In the genomic region with DNA sequence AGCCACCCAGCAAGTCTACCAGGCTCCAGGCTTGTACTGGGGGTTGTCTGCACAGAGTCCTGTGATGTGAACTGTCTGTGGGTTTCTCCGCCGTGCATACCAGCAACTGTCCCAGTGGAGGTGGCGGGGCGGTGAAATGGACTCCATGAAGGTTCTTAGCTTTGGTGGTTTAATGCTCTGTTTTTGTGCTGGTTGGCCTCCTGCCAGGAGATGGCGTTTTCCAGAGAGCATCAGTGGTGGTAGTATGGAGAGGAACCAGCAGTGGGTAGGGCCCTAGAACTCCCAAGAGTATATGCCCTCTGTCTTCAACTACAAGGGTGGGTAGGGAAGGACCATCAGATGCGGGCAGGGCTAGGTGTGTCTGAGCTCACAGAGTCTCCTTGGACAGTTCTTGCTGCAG, we compare ENCODE assay signal across 21 cellular contexts.
DNase-seq lines count a peak whose midpoint lies in the region; ATAC-seq and TF ChIP-seq lines count a peak whose summit lies in the region.
"Had no signal": no experiment of that assay in that cellular context is flagged by ENCODE, and none has a peak within 500 bp of the region (broad histone marks: within the 10 kb centered on the region; RNA-seq: fewer than 3 reads in every experiment).

No MANE protein-coding gene starts in this region.

- peaks cover 0 to 21% (median 15%) of the 10 kb centered on the region in 10 experiments; a peak in 15 of 20 replicates for H3K4me1 ChIP-seq in BLaER1 treated with 17β-estradiol and CSF1 and Interleukin-3, amounts not matched to agents 10 nM and 100 nM
- H3K4me1 ChIP-seq: Caco-2, Peyer's patch, SJSA1 had no signal

- peak overlapping the region in 9 of 11 experiments; percentile 25 to 76 (median 65); a peak in 17 of 22 replicates for H3K4me2 ChIP-seq in BLaER1 treated with 17β-estradiol and CSF1 and Interleukin-3, amounts not matched to agents 10 nM and 100 nM

- no peaks in the 10 kb centered on the region for H3K27me3 ChIP-seq in BLaER1 treated with 17β-estradiol and CSF1 and Interleukin-3, amounts not matched to agents 10 nM and 100 nM
- H3K27me3 ChIP-seq: Peyer's patch, SJSA1 had no signal

- TF ChIP-seq POLR2A in NB4 (IDR thresholded peaks at IDR 0.05; ENCODE audit: extremely low read depth, insufficient read length), result no peak

- TF ChIP-seq CTCF in NB4 (IDR thresholded peaks at IDR 0.05; ENCODE audit: low read depth, low read length), result peak; percentile 5

- H3K4me3 Mint-ChIP-seq in naive B cell, result peak overlapping the region in 2 of 8 donors; percentile 50 to 51

- peak; percentile 13 for DNase-seq in activated CD4-positive, alpha-beta T cell treated with anti-CD3 and anti-CD28 coated beads for 48 hours
- DNase-seq in activated CD4-positive, alpha-beta T cell treated with anti-CD3 and anti-CD28 coated beads for 1 hour, result no peak
- DNase-seq in NB4 (ENCODE audit: low read depth) (peak; percentile 36), naive B cell (no peak), NCI-H526 treated with DMSO at 0.1 percent for 48 hours (lab: John Stamatoyannopoulos, UW) (no peak)
- DNase-seq in activated CD8-positive, alpha-beta memory T cell treated with anti-CD3 and anti-CD28 coated beads for 24 hours, result no peak
- DNase-seq: 8988T, Caco-2, DMS 273 treated with DMSO at 0.1 percent for 48 hours, DMS79 treated with DMSO at 0.1 percent for 48 hours, MM.1S, NCI-H1092, NCI-H1436 treated with DMSO at 0.1 percent for 48 hours, NCI-H1930, NCI-H748 treated with DMSO at 0.1 percent for 48 hours, Peyer's patch had no signal

- no peaks in the 10 kb centered on the region for H3K27me3 Mint-ChIP-seq in naive B cell

- no peak overlapping the region for H3K27ac ChIP-seq in BLaER1 treated with 17β-estradiol and CSF1 and Interleukin-3, amounts not matched to agents 10 nM and 100 nM
- H3K27ac ChIP-seq: Peyer's patch, SJSA1 had no signal

- H4K20me1 ChIP-seq in BLaER1 treated with 17β-estradiol and CSF1 and Interleukin-3, amounts not matched to agents 10 nM and 100 nM, result no peaks in the 10 kb centered on the region

- 0 out of 22 replicates have a peak, but pooled peaks cover 0 to 3% (median 0%) of the 10 kb centered on the region in 11 experiments for H3K36me3 ChIP-seq in BLaER1 treated with 17β-estradiol and CSF1 and Interleukin-3, amounts not matched to agents 10 nM and 100 nM
- H3K36me3 ChIP-seq: Peyer's patch, SJSA1 had no signal

- peaks cover 24 to 56% (median 53%) of the 10 kb centered on the region in 3 donors for H3K4me1 Mint-ChIP-seq in naive B cell

- no peak overlapping the region for H3K9ac ChIP-seq in BLaER1 treated with 17β-estradiol and CSF1 and Interleukin-3, amounts not matched to agents 10 nM and 100 nM

- no peak overlapping the region for H3K4me3 ChIP-seq in BLaER1 treated with 17β-estradiol and CSF1 and Interleukin-3, amounts not matched to agents 10 nM and 100 nM
- no peak overlapping the region for H3K4me3 ChIP-seq in NB4 (ENCODE audit: low read depth, low read length)
- H3K4me3 ChIP-seq: GM12878, Peyer's patch, SJSA1 had no signal

- H3K9me3 ChIP-seq in BLaER1 treated with 17β-estradiol and CSF1 and Interleukin-3, amounts not matched to agents 10 nM and 100 nM (replicated peaks in 1 of 11), result peaks cover 20 to 36% (median 29%) of the 10 kb centered on the region in 11 experiments; a peak in 21 of 22 replicates
- H3K9me3 ChIP-seq: Peyer's patch, SJSA1 had no signal

- peaks cover 0 to 29% (median 20%) of the 10 kb centered on the region in 7 donors for H3K9me3 Mint-ChIP-seq in naive B cell

- H3K36me3 Mint-ChIP-seq in naive B cell, result peaks cover 4 to 27% of the 10 kb centered on the region in 2 donors

- ATAC-seq in naive B cell (ENCODE audit: low read depth in 2 of 2), result no peak
- no peak for ATAC-seq in GM19452 (IDR thresholded peaks at IDR 0.05; ENCODE audit: unreplicated experiment)
- ATAC-seq: GM12878, Right ventricle myocardium inferior had no signal

- H3K27ac Mint-ChIP-seq in naive B cell, result peak overlapping the region in 4 of 6 donors; percentile 56 to 82 (median 70)

Comparison
In these comparisons a context has a peak if more than half of its experiments do, and no peak if none do; other contexts are left out.
1. DNase-seq: peak in activated CD4-positive, alpha-beta T cell treated with anti-CD3 and anti-CD28 coated beads for 48 hours (single experiment) and NB4 (single experiment); none in activated CD4-positive, alpha-beta T cell treated with anti-CD3 and anti-CD28 coated beads for 1 hour (single experiment), naive B cell (single experiment), activated CD8-positive, alpha-beta memory T cell treated with anti-CD3 and anti-CD28 coated beads for 24 hours (single experiment) and NCI-H526 treated with DMSO at 0.1 percent for 48 hours (single experiment).